Comparison of ENCODE assay signal across 15 cellular contexts in the genomic region with DNA sequence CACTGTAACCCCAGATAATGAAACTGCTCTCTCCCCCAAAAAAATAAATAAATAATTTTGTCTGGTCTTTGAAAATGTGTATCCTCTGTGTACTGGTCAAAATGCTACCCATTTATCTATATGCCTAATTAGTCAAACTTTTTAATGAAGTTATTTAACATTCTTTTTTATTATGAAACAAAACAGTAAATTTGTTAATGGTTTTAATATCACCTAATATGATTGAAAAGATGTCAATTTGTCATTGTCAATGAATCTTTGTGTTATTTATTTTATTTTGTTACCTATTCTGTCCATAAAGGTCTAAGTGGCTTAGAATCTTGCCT. TPM values are rescaled to one million over a fixed set of nuclear protein-coding genes. Genes with fewer than 3 reads are reported as not detected.
DNase-seq lines count a peak whose midpoint lies in the region; ATAC-seq and TF ChIP-seq lines count a peak whose summit lies in the region.
"Not testable (repeated sequence)": the region's sequence is repeated elsewhere in the genome, so short reads cannot be mapped to it uniquely, and the experiment has no call there.
"Had no signal": no experiment of that assay in that cellular context is flagged by ENCODE, and none has a peak within 500 bp of the region (broad histone marks: within the 10 kb centered on the region; RNA-seq: fewer than 3 reads in every experiment).

No MANE protein-coding gene starts in this region.

- DNase-seq in CD14-positive monocyte (ENCODE audit: low spot score); activated naive CD8-positive, alpha-beta T cell treated with anti-CD3 and anti-CD28 coated beads, Interleukin-2, amount 50 U/mL, for 24 hours; heart right ventricle; mesothelial cell of epicardium (ENCODE audit: low spot score in 2 of 2, unreplicated experiment in 2 of 2); tibial nerve (ENCODE audit: low spot score in 2 of 2): not testable (repeated sequence)

- H3K4me1 Mint-ChIP-seq in CD14-positive monocyte; activated naive CD8-positive, alpha-beta T cell treated with anti-CD3 and anti-CD28 coated beads, Interleukin-2, amount 50 U/mL, for 24 hours; dendritic cell treated with granulocyte-macrophage colony-stimulating factor and Interleukin-4, amounts not matched to agents 40 ng/mL and 50 ng/mL, for 4 days (ENCODE audit: low read depth); mesothelial cell of epicardium: not testable (repeated sequence)

- intact Hi-C loops in CD14-positive monocyte (cut with micrococcal nuclease); dendritic cell treated with granulocyte-macrophage colony-stimulating factor and Interleukin-4, amounts not matched to agents 40 ng/mL and 50 ng/mL, for 4 days (cut with micrococcal nuclease); heart right ventricle (cut with DNase I): not testable (repeated sequence)

- not testable (repeated sequence) for H3K9me2 ChIP-seq in Loucy (replicated peaks; ENCODE audit: low read depth, low read length)

- H3K4me3 Mint-ChIP-seq in CD14-positive monocyte (peak overlapping the region; percentile 68 to 95), mesothelial cell of epicardium (peak overlapping the region; percentile 77)
- H3K4me3 Mint-ChIP-seq in activated naive CD8-positive, alpha-beta T cell treated with anti-CD3 and anti-CD28 coated beads, Interleukin-2, amount 50 U/mL, for 24 hours = peak overlapping the region; percentile 32
- peak overlapping the region; percentile 75 for H3K4me3 Mint-ChIP-seq in dendritic cell treated with granulocyte-macrophage colony-stimulating factor and Interleukin-4, amounts not matched to agents 40 ng/mL and 50 ng/mL, for 4 days

- H3K4me2 ChIP-seq in Loucy (ENCODE audit: low read depth, low read length, poor library complexity, severe bottlenecking) = not testable (repeated sequence)

- not testable (repeated sequence) for H3K27ac ChIP-seq in heart right ventricle; rectal smooth muscle tissue (ENCODE audit: low read depth, low read length); tibial nerve

- H4K20me1 ChIP-seq in Loucy (ENCODE audit: insufficient read depth, low read length, poor library complexity, severe bottlenecking) = not testable (repeated sequence)

- not testable (repeated sequence) for H3K36me3 ChIP-seq in Loucy (ENCODE audit: insufficient read depth, low read length); heart right ventricle; rectal smooth muscle tissue (ENCODE audit: control insufficient read depth, insufficient read depth, low read length); tibial nerve

- H3K27me3 Mint-ChIP-seq in CD14-positive monocyte (ENCODE audit: low read depth in 3 of 3) (peaks cover 24 to 54% (median 31%) of the 10 kb centered on the region in 3 donors), mesothelial cell of epicardium (ENCODE audit: low read depth) (peaks cover 81% of the 10 kb centered on the region)
- peaks cover 29% of the 10 kb centered on the region for H3K27me3 Mint-ChIP-seq in activated naive CD8-positive, alpha-beta T cell treated with anti-CD3 and anti-CD28 coated beads, Interleukin-2, amount 50 U/mL, for 24 hours
- H3K27me3 Mint-ChIP-seq in dendritic cell treated with granulocyte-macrophage colony-stimulating factor and Interleukin-4, amounts not matched to agents 40 ng/mL and 50 ng/mL, for 4 days = peaks cover 44% of the 10 kb centered on the region

- not testable (repeated sequence) for H3K79me2 ChIP-seq in Loucy (ENCODE audit: insufficient read depth, low read length)

- not testable (repeated sequence) for H3K36me3 Mint-ChIP-seq in CD14-positive monocyte; activated naive CD8-positive, alpha-beta T cell treated with anti-CD3 and anti-CD28 coated beads, Interleukin-2, amount 50 U/mL, for 24 hours (ENCODE audit: low read depth); dendritic cell treated with granulocyte-macrophage colony-stimulating factor and Interleukin-4, amounts not matched to agents 40 ng/mL and 50 ng/mL, for 4 days (ENCODE audit: low read depth); mesothelial cell of epicardium

- not testable (repeated sequence) for H3K9ac ChIP-seq in Loucy (ENCODE audit: low read depth, low read length, poor library complexity, severe bottlenecking); rectal smooth muscle tissue (ENCODE audit: low read length)

- H3F3A ChIP-seq in Loucy (ENCODE audit: low read depth) = not testable (repeated sequence)

- not testable (repeated sequence) for TF ChIP-seq POLR2A in tibial nerve (IDR thresholded peaks at IDR 0.05)

- not testable (repeated sequence) for H3K27ac Mint-ChIP-seq in CD14-positive monocyte; activated naive CD8-positive, alpha-beta T cell treated with anti-CD3 and anti-CD28 coated beads, Interleukin-2, amount 50 U/mL, for 24 hours; dendritic cell treated with granulocyte-macrophage colony-stimulating factor and Interleukin-4, amounts not matched to agents 40 ng/mL and 50 ng/mL, for 4 days; mesothelial cell of epicardium

- H3K9me3 Mint-ChIP-seq in CD14-positive monocyte (peaks cover 4 to 14% (median 8%) of the 10 kb centered on the region in 7 donors), mesothelial cell of epicardium (peaks cover 12% of the 10 kb centered on the region)
- not testable (repeated sequence) for H3K9me3 Mint-ChIP-seq in activated naive CD8-positive, alpha-beta T cell treated with anti-CD3 and anti-CD28 coated beads, Interleukin-2, amount 50 U/mL, for 24 hours; dendritic cell treated with granulocyte-macrophage colony-stimulating factor and Interleukin-4, amounts not matched to agents 40 ng/mL and 50 ng/mL, for 4 days

- H3K4me3 ChIP-seq in Loucy (ENCODE audit: low read length, poor library complexity, severe bottlenecking) (peak overlapping the region; percentile 76), heart right ventricle (peak overlapping the region in 8 of 10 donors; percentile 11 to 52 (median 40)), rectal smooth muscle tissue (ENCODE audit: low read length) (peak overlapping the region; percentile 36), tibial nerve (peak overlapping the region in 3 of 4 donors; percentile 3 to 47 (median 31))

- not testable (repeated sequence) for TF ChIP-seq EP300 in tibial nerve (IDR thresholded peaks at IDR 0.05)

- TF ChIP-seq CTCF in CD14-positive monocyte (IDR thresholded peaks at IDR 0.05); Loucy (conservative IDR thresholded peaks at IDR 0.05; ENCODE audit: low read length); heart right ventricle (IDR thresholded peaks at IDR 0.05); mesothelial cell of epicardium (IDR thresholded peaks at IDR 0.05; ENCODE audit: unreplicated experiment); tibial nerve (IDR thresholded peaks at IDR 0.05): not testable (repeated sequence)

- not testable (repeated sequence) for H3K27me3 ChIP-seq in Loucy (ENCODE audit: insufficient read depth, low read length, poor library complexity, severe bottlenecking); rectal smooth muscle tissue (ENCODE audit: control insufficient read depth, insufficient read depth, low read length)
- H3K27me3 ChIP-seq in heart right ventricle (peaks cover 11 to 98% (median 84%) of the 10 kb centered on the region in 7 donors), tibial nerve (peaks cover 0 to 46% of the 10 kb centered on the region in 2 donors)

- not testable (repeated sequence) for H3K4me1 ChIP-seq in Loucy (ENCODE audit: insufficient read depth, low read length, poor library complexity, severe bottlenecking); rectal smooth muscle tissue (ENCODE audit: control insufficient read depth, insufficient read depth, low read length)
- H3K4me1 ChIP-seq in heart right ventricle (peaks cover 0 to 21% (median 9%) of the 10 kb centered on the region in 9 donors), tibial nerve (peaks cover 0 to 12% (median 0%) of the 10 kb centered on the region in 4 donors)

- not testable (repeated sequence) for H2AFZ ChIP-seq in Loucy (ENCODE audit: low read length)

- H3K9me3 ChIP-seq in Loucy (ENCODE audit: insufficient read depth, low read depth, low read length); heart right ventricle: not testable (repeated sequence)
- H3K9me3 ChIP-seq in tibial nerve = peaks cover 0 to 21% (median 2%) of the 10 kb centered on the region in 4 donors

- ATAC-seq in activated naive CD8-positive, alpha-beta T cell treated with anti-CD3 and anti-CD28 coated beads, Interleukin-2, amount 50 U/mL, for 24 hours; heart right ventricle: not testable (repeated sequence)

RNA-seq across cellular contexts. Expression of a gene that starts 5.1 kb away (rescaled TPM):
- polyA plus RNA-seq in CD14-positive monocyte (not detected), heart right ventricle (not detected)
- total RNA-seq in heart right ventricle (not detected), mesothelial cell of epicardium (not detected in 3 replicates), tibial nerve (not detected)
- total RNA-seq: activated naive CD4-positive, alpha-beta T cell treated with anti-CD3 and anti-CD28 coated beads, Interleukin-2, amount 50 U/mL, for 72 hours; foreskin keratinocyte; GM12878; liver; naive thymus-derived CD4-positive, alpha-beta T cell; PC-9; renal cortical epithelial cell had no signal
- polyA plus RNA-seq: foreskin keratinocyte; GM12878; liver; naive thymus-derived CD4-positive, alpha-beta T cell had no signal
